17 cellular contexts compared by ENCODE assay signal in the genomic region with DNA sequence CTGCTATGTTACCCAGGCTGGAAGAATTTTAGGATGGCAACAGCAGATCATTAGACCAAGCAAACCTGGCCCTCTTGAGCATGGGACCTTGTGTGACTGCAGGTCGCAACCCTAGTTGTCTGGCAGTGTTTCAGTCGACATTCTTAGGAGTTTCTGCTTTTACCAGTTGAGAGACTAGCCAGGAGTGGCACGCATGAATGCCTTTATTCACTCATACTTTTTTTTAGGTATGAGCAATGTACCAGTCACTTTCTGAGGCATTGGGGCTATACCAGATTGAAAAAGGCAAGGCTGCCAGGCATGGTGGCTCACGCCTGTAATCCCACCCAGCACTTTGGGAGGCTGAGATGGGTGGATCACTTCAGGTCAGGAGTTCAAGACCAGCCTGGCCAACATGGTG. TPM values are rescaled to one million over a fixed set of nuclear protein-coding genes. Genes with fewer than 3 reads are reported as not detected.
A peak's percentile ranks its signal among the peaks of the same experiment; 100 is the strongest.
DNase-seq lines count a peak whose midpoint lies in the region; ATAC-seq and TF ChIP-seq lines count a peak whose summit lies in the region.
"Had no signal": no experiment of that assay in that cellular context is flagged by ENCODE, and none has a peak within 500 bp of the region (broad histone marks: within the 10 kb centered on the region; RNA-seq: fewer than 3 reads in every experiment).

No MANE protein-coding gene starts in this region.

- TF ChIP-seq CTCF in HCT116 (IDR thresholded peaks at IDR 0.05 in 2 of 3, conservative IDR thresholded peaks at IDR 0.05 in 1 of 3; ENCODE audit: borderline replicate concordance in 1 of 3, insufficient read depth in 1 of 3, low read depth in 2 of 3, low read length in 2 of 3): no peak
- no peak for TF ChIP-seq CTCF in Panc1 (IDR thresholded peaks at IDR 0.05)
- TF ChIP-seq CTCF in epithelial cell of proximal tubule (conservative IDR thresholded peaks at IDR 0.05; ENCODE audit: low read depth, low read length): no peak
- TF ChIP-seq CTCF in osteoblast (IDR thresholded peaks at IDR 0.05; ENCODE audit: extremely low read depth, low read depth, low read length): no peak

- CTCF ChIA-PET in HCT116 (lab: Charles Lee) (no interaction called here), Panc1 (lab: Charles Lee) (no interaction called here)

- H3K4me3 ChIP-seq in HCT116 (replicated peaks in 1 of 2; ENCODE audit: low read depth in 1 of 2, low read length in 2 of 2) (no peak overlapping the region), Panc1 (ENCODE audit: low read depth in 2 of 2, low read length in 2 of 2) (no peak overlapping the region), epithelial cell of proximal tubule (ENCODE audit: low read depth, low read length) (no peak overlapping the region), osteoblast (ENCODE audit: insufficient read depth, low read length) (no peak overlapping the region)
- H3K4me3 ChIP-seq: left ventricle myocardium inferior had no signal

- intact Hi-C loops in HCT116 (cut with micrococcal nuclease) (no loop called here), Panc1 (cut with micrococcal nuclease; ENCODE audit: unreplicated experiment) (no loop called here), sciatic nerve (cut with DNase I) (no loop called here)

- no peaks in the 10 kb centered on the region for H3K9me2 ChIP-seq in HCT116 (ENCODE audit: insufficient read depth)

- H4K20me1 ChIP-seq in HCT116 (ENCODE audit: insufficient read depth) (no peaks in the 10 kb centered on the region), osteoblast (ENCODE audit: insufficient read depth, low read length) (no peaks in the 10 kb centered on the region)

- H3K9me3 ChIP-seq in HCT116 (ENCODE audit: control insufficient read depth in 1 of 2, insufficient read depth in 1 of 2, low read depth in 1 of 2, low read length in 2 of 2) (no peaks in the 10 kb centered on the region), Panc1 (ENCODE audit: control insufficient read depth, insufficient read depth, low read depth, low read length) (no peaks in the 10 kb centered on the region), osteoblast (ENCODE audit: low read depth, low read length) (no peaks in the 10 kb centered on the region)
- H3K9me3 ChIP-seq: left ventricle myocardium inferior had no signal

- peak; percentile 87 for DNase-seq in HCT116 (ENCODE audit: low read depth, low spot score)
- peak; percentile 80 for DNase-seq in Panc1 (ENCODE audit: low read depth, low spot score)
- peak; percentile 95 for DNase-seq in epithelial cell of proximal tubule (ENCODE audit: low read depth)
- peak; percentile 79 for DNase-seq in osteoblast (ENCODE audit: insufficient read length, low spot score, missing footprints)
- DNase-seq in occipital lobe (lab: John Stamatoyannopoulos, UW): no peak
- DNase-seq in sciatic nerve (ENCODE audit: low spot score): no peak
- DNase-seq in NCI-H1694 treated with DMSO at 0.1 percent for 48 hours (lab: John Stamatoyannopoulos, UW): no peak
- DNase-seq: activated B cell treated with CpG ODN at 0.5 μM for 24 hours; activated naive CD4-positive, alpha-beta T cell; KBM-7; left ventricle myocardium inferior; NCI-H1417 treated with DMSO at 0.1 percent for 48 hours; NCI-H446; stimulated activated CD4-positive, alpha-beta T cell treated with anti-CD3 and anti-CD28 coated beads, Interleukin-4, amount 100 ng/mL, for 1 hour; SW 1271 had no signal

- TF ChIP-seq RAD21 in HCT116 (IDR thresholded peaks at IDR 0.05; ENCODE audit: low read depth): peak; percentile 43

- no peak for TF ChIP-seq POLR2A in HCT116 (IDR thresholded peaks at IDR 0.05; ENCODE audit: borderline replicate concordance, extremely low read depth, insufficient read depth, insufficient read length)

- H3K79me2 ChIP-seq in HCT116 (ENCODE audit: insufficient read depth, low read length) (no peaks in the 10 kb centered on the region), osteoblast (ENCODE audit: insufficient read depth, low read length) (no peaks in the 10 kb centered on the region)

- in situ Hi-C loops in Panc1 (cut with HindIII; ENCODE audit: low pct_unique_long_range_greater_than_20kb, low sequenced_read_pairs): no loop called here

- POLR2A ChIA-PET in HCT116 (lab: Charles Lee): no interaction called here
- POLR2A ChIA-PET in Panc1 (lab: Charles Lee): no interaction called here

- H3K27me3 ChIP-seq in HCT116 (ENCODE audit: insufficient read depth, low read length): no peaks in the 10 kb centered on the region
- H3K27me3 ChIP-seq in Panc1 (ENCODE audit: control insufficient read depth, insufficient read depth, low read length): no peaks in the 10 kb centered on the region
- no peaks in the 10 kb centered on the region for H3K27me3 ChIP-seq in osteoblast (ENCODE audit: insufficient read depth, low read length)

- ATAC-seq in HCT116 (peak; percentile 44), Panc1 (peak; percentile 76), sciatic nerve (no peak), HG02840 (IDR thresholded peaks at IDR 0.05; ENCODE audit: low FRiP score, unreplicated experiment) (no peak)
- ATAC-seq: natural killer cell treated with Interleukin-12 subunit alpha and Interleukin-12 subunit beta and Interleukin-15 and Interleukin-18, amount 100 ng/mL, for 72 hours had no signal

- H3K4me2 ChIP-seq in HCT116 (ENCODE audit: low read length): peak overlapping the region; percentile 54
- H3K4me2 ChIP-seq in osteoblast (ENCODE audit: insufficient read depth, low read length): no peak overlapping the region

- peak overlapping the region; percentile 73 for H3K27ac ChIP-seq in HCT116 (ENCODE audit: low read depth, low read length)
- no peak overlapping the region for H3K27ac ChIP-seq in Panc1 (ENCODE audit: low read length)
- H3K27ac ChIP-seq in osteoblast (ENCODE audit: low read depth, low read length): peak overlapping the region; percentile 69
- H3K27ac ChIP-seq: left ventricle myocardium inferior had no signal

- H2AFZ ChIP-seq in HCT116 (ENCODE audit: low read depth, low read length, poor library complexity, severe bottlenecking) (no peak overlapping the region), osteoblast (ENCODE audit: low read length) (no peak overlapping the region)

- BruUV-seq in HCT116 (replicated peaks; lab: Mats Ljungman, UMichigan) (no TSS peak), Panc1 (replicated peaks; lab: Mats Ljungman, UMichigan) (no TSS peak)

- H3K4me1 ChIP-seq in HCT116 (ENCODE audit: control insufficient read depth in 1 of 2, insufficient read depth in 2 of 2, low read length in 2 of 2) (peaks cover 50 to 75% of the 10 kb centered on the region in 2 experiments), Panc1 (ENCODE audit: control insufficient read depth, insufficient read depth, low read length) (peaks cover 28% of the 10 kb centered on the region), osteoblast (ENCODE audit: insufficient read depth, low read length) (peaks cover 25% of the 10 kb centered on the region)

- RAD21 ChIA-PET in HCT116 (lab: Charles Lee; ENCODE audit: low non-redundant PET in 1 of 2, low total read pairs in 2 of 2, uncharacterized antibody in 2 of 2, unreplicated experiment in 2 of 2): no interaction called here

- H3K9ac ChIP-seq in HCT116 (ENCODE audit: low read length): peak overlapping the region; percentile 44

- H3K36me3 ChIP-seq in HCT116 (ENCODE audit: control insufficient read depth in 1 of 2, insufficient read depth in 2 of 2, low read length in 2 of 2) (no peaks in the 10 kb centered on the region), Panc1 (ENCODE audit: control insufficient read depth, insufficient read depth, low read length) (no peaks in the 10 kb centered on the region), osteoblast (ENCODE audit: insufficient read depth, low read length) (no peaks in the 10 kb centered on the region)

TF ChIP-seq in HCT116, 20 proteins besides CTCF, POLR2A, EP300 and RAD21 (continues in another document):
- TF ChIP-seq TCF7L2 (IDR thresholded peaks at IDR 0.05; ENCODE audit: borderline replicate concordance, extremely low read depth, insufficient read depth, insufficient read length) (no peak), ZNF274 (IDR thresholded peaks at IDR 0.05; ENCODE audit: low read depth, low read length) (no peak), SP1 (IDR thresholded peaks at IDR 0.05; ENCODE audit: low read depth) (peak; percentile 87), EZH2 (IDR thresholded peaks at IDR 0.05) (no peak), EGR1 (IDR thresholded peaks at IDR 0.05; ENCODE audit: low read depth) (no peak), ZFX (IDR thresholded peaks at IDR 0.05) (no peak), ELF1 (IDR thresholded peaks at IDR 0.05; ENCODE audit: borderline replicate concordance, low read depth) (no peak), FOSL1 (IDR thresholded peaks at IDR 0.05; ENCODE audit: low read depth) (peak; percentile 90), EZH2phosphoT487 (IDR thresholded peaks at IDR 0.05; ENCODE audit: borderline replicate concordance) (no peak)
- TF ChIP-seq, protein P1, sequence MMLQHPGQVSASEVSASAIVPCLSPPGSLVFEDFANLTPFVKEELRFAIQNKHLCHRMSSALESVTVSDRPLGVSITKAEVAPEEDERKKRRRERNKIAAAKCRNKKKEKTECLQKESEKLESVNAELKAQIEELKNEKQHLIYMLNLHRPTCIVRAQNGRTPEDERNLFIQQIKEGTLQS (IDR thresholded peaks at IDR 0.05): no peak

RNA-seq across cellular contexts. Expression of a gene that starts 28.2 kb away (rescaled TPM):
- total RNA-seq in HCT116 (2021; ENCODE audit: unreplicated experiment) (140 TPM), Panc1 (2021; ENCODE audit: unreplicated experiment) (6.9 TPM), epithelial cell of proximal tubule (14.0 and 16.4 TPM in 2 replicates), osteoblast (1.4 and 1.5 TPM in 2 replicates), occipital lobe (6.6 TPM), sciatic nerve (2.7 TPM)
- 56.6 and 57.5 TPM in 2 replicates for polyA plus RNA-seq in HCT116 (2012)
- 5.0 TPM for polyA plus RNA-seq in Panc1 (2012; ENCODE audit: insufficient read length)

RNA-seq across cellular contexts. Expression of a gene that starts 55.1 kb away (rescaled TPM):
- total RNA-seq in HCT116 (2021; ENCODE audit: unreplicated experiment): 184 TPM
- 123 and 145 TPM in 2 replicates for polyA plus RNA-seq in HCT116 (2012)
- total RNA-seq in Panc1 (2021; ENCODE audit: unreplicated experiment): 116 TPM
- 85.0 TPM for polyA plus RNA-seq in Panc1 (2012; ENCODE audit: insufficient read length)
- 47.4 and 53.7 TPM in 2 replicates for total RNA-seq in epithelial cell of proximal tubule
- 48.0 and 52.1 TPM in 2 replicates for total RNA-seq in osteoblast
- total RNA-seq in occipital lobe: 37.7 TPM
- total RNA-seq in sciatic nerve: 65.1 TPM

RNA-seq across cellular contexts. Expression of a gene that starts 55.2 kb away (rescaled TPM):
- total RNA-seq in HCT116 (2021; ENCODE audit: unreplicated experiment) (125 TPM), Panc1 (2021; ENCODE audit: unreplicated experiment) (61.7 TPM), epithelial cell of proximal tubule (16.3 and 41.0 TPM in 2 replicates), osteoblast (17.4 and 18.0 TPM in 2 replicates), occipital lobe (30.9 TPM), sciatic nerve (40.1 TPM)
- polyA plus RNA-seq in HCT116 (2012): 78.2 and 80.1 TPM in 2 replicates
- polyA plus RNA-seq in Panc1 (2012; ENCODE audit: insufficient read length): 41.6 TPM

Comparison
In these comparisons a context has a peak if more than half of its experiments do, and no peak if none do; other contexts are left out.
1. ATAC-seq: peak in HCT116 (single experiment) and Panc1 (single experiment); none in sciatic nerve (single experiment) and HG02840 (single experiment).
2. DNase-seq: peak in HCT116 (single experiment), Panc1 (single experiment), epithelial cell of proximal tubule (single experiment) and osteoblast (single experiment); none in occipital lobe (single experiment), sciatic nerve (single experiment) and NCI-H1694 treated with DMSO at 0.1 percent for 48 hours (single experiment).